Comparison of ENCODE assay signal across 27 cellular contexts in the genomic region with DNA sequence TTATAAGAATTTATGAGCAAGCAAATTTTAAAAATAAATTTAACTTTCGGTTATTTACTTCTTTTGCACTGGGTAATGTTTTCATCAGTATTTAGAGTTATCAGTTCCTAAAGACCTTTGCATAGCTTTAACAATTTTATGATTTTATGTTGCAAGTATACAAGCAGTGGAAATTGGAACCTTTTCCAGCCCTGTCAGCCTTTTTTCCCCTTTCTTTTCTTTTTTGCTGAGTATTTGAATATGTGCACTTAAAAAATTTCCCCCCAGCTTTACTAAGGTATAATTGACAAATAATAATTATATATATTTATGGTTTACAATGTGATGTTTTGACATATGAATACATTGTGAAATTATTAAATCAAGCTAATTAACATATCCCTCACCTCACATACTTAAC.
"Had no signal": no experiment of that assay in that cellular context is flagged by ENCODE, and none has a peak within 500 bp of the region (broad histone marks: within the 10 kb centered on the region; RNA-seq: fewer than 3 reads in every experiment).

No MANE protein-coding gene starts in this region.

- H3K36me3 ChIP-seq: ovary, suprapubic skin, tibial artery, uterus had no signal

- ATAC-seq: naive thymus-derived CD4-positive, alpha-beta T cell; natural killer cell; psoas muscle; right cardiac atrium; sciatic nerve; stimulated activated memory B cell treated with anti-CD40 and anti-IgM and Interleukin-4, amounts not matched to agents 10 μg/mL and 1 μg/mL and 100 μg/mL, for 72 hours; upper lobe of right lung had no signal

- H3K9me3 ChIP-seq: ovary, psoas muscle, spleen, suprapubic skin, testis, tibial artery, transverse colon, upper lobe of right lung, uterus had no signal

- H3K27me3 ChIP-seq: neural progenitor cell, ovary, spleen, suprapubic skin, testis, tibial artery, transverse colon, upper lobe of right lung, uterus had no signal

- DNase-seq: naive thymus-derived CD4-positive, alpha-beta T cell; natural killer cell; occipital lobe; ovary; posterior cingulate gyrus; psoas muscle; right cardiac atrium; spleen; stimulated activated CD4-positive, alpha-beta T cell treated with anti-CD3 and anti-CD28 coated beads, Interleukin-12 subunit alpha, Interleukin-12 subunit beta, amount 100 ng/mL, for 4 hours; stimulated activated CD4-positive, alpha-beta T cell treated with anti-CD3 and anti-CD28 coated beads, Interleukin-1b, Interleukin-23, amount 100 ng/mL, for 48 hours; stimulated activated CD4-positive, alpha-beta T cell treated with anti-CD3 and anti-CD28 coated beads, Interleukin-4, amount 100 ng/mL, for 1 hour; stimulated activated CD4-positive, alpha-beta T cell treated with anti-CD3 and anti-CD28 coated beads, Interleukin-4, amount 100 ng/mL, for 4 hours; stimulated activated CD8-positive, alpha-beta memory T cell treated with anti-CD3 and anti-CD28 coated beads, Interleukin-4, amount 100 ng/mL, for 48 hours; stimulated activated naive CD4-positive, alpha-beta T cell; substantia nigra; testis; tibial artery; transverse colon; upper lobe of right lung; uterus had no signal

- H3K4me1 ChIP-seq: neural progenitor cell, parathyroid adenoma, spleen, suprapubic skin, testis, upper lobe of right lung, uterus had no signal

- H3K9ac ChIP-seq: neural progenitor cell, parathyroid adenoma had no signal

- H2AFZ ChIP-seq: neural progenitor cell, parathyroid adenoma had no signal

- H3K27ac ChIP-seq: neural progenitor cell, ovary, parathyroid adenoma, psoas muscle, skin epidermis, spleen, suprapubic skin, testis, tibial artery, transverse colon, upper lobe of right lung, uterus had no signal

- H3K4me3 ChIP-seq: neural progenitor cell, ovary, psoas muscle, skin epidermis, smooth muscle cell, spleen, suprapubic skin, testis, tibial artery, transverse colon, upper lobe of right lung, uterus had no signal

- H3K4me2 ChIP-seq: neural progenitor cell, smooth muscle cell had no signal
